21 cellular contexts compared by ENCODE assay signal in the genomic region with DNA sequence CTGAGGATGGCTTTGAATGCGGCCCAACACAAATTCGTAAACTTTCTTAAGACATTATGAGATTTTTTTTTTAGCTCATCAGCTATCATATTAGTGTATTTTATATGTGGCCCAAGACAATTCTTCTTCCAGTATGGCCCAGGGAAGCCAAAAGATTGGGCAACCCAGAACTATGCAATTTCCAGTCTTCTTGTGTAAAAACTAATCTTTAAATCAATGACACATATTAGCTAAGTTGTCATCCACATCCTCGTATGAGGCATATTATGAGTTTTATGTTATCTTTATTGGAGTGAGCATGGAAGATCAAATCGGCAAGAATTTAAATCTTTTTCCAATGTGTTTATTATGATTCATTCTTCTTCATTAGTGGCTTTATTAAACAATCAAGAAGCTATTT.
"Had no signal": no experiment of that assay in that cellular context is flagged by ENCODE, and none has a peak within 500 bp of the region (broad histone marks: within the 10 kb centered on the region; RNA-seq: fewer than 3 reads in every experiment).

No MANE protein-coding gene starts in this region.

- H3K27me3 ChIP-seq: gastrocnemius medialis, neural progenitor cell, right atrium auricular region, suprapubic skin had no signal

- H3K4me3 ChIP-seq: gastrocnemius medialis, neural progenitor cell, prostate gland, right atrium auricular region, smooth muscle cell, suprapubic skin had no signal

- H3K4me1 ChIP-seq: gastrocnemius medialis, neural progenitor cell, prostate gland, right atrium auricular region, suprapubic skin had no signal

- H3K27ac ChIP-seq: gastrocnemius medialis, neural progenitor cell, prostate gland, right atrium auricular region, suprapubic skin had no signal

- H3K36me3 ChIP-seq: gastrocnemius medialis, neural progenitor cell, prostate gland, right atrium auricular region, suprapubic skin had no signal

- ATAC-seq: gastrocnemius medialis; left lobe of liver; naive thymus-derived CD4-positive, alpha-beta T cell; sciatic nerve; stimulated activated naive CD8-positive, alpha-beta T cell treated with anti-CD3 and anti-CD28 coated beads, Interleukin-15, amount 100 ng/mL, for 72 hours had no signal

- DNase-seq: cerebellar nuclear complex; cortex of kidney; foreskin fibroblast; gastrocnemius medialis; mammary epithelial cell; mesendoderm; midbrain; naive thymus-derived CD4-positive, alpha-beta T cell; stimulated activated CD4-positive, alpha-beta T cell treated with anti-CD3 and anti-CD28 coated beads, Interleukin-12 subunit alpha, Interleukin-12 subunit beta, amount 100 ng/mL, for 4 hours; stimulated activated CD4-positive, alpha-beta T cell treated with anti-CD3 and anti-CD28 coated beads, Interleukin-1b, Interleukin-23, amount 100 ng/mL, for 48 hours; stimulated activated CD4-positive, alpha-beta T cell treated with anti-CD3 and anti-CD28 coated beads, Interleukin-4, amount 100 ng/mL, for 1 hour; stimulated activated CD8-positive, alpha-beta memory T cell treated with anti-CD3 and anti-CD28 coated beads, Interleukin-4, amount 100 ng/mL, for 48 hours; stimulated activated naive CD4-positive, alpha-beta T cell; stimulated activated naive CD8-positive, alpha-beta T cell treated with anti-CD3 and anti-CD28 coated beads, Interleukin-15, amount 100 ng/mL, for 72 hours had no signal

- H3K9me3 ChIP-seq: gastrocnemius medialis, prostate gland, right atrium auricular region, suprapubic skin had no signal
